Comparison of ENCODE assay signal across 33 cellular contexts in the genomic region with DNA sequence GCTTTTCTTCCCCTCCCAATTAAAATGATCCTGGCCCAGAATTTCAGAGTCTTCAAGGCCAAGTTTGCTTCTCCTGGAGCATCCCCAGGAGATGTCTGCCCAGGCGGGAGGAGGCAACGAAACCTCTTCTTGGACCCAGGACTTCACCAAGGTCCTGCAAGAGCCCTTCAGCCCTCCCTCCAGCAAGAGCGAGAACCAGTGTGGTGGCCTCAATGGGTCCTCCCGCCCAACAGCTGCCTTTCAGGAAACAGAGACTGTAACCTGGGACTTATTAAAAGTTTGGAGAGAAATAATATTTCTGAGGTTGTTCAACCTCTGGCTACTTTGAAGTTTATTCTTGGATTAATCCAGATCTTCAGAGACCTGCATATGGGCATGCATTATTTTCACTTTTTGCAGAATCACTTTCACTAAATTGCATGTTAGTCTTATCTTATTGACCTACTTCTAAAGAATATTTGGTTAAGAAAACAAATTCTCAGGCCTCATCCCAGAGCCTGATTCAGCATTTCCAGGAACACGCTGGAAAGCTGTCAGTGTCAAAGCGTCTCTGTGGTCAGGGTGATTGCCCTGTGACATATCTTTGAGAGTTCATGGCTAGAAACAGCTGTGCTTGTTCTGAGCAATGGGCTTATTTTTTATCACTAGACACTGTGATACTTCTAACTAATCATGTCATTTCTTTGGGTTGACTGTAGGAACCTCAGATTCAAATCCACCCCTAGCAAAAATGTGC.
DNase-seq lines count a peak whose midpoint lies in the region; ATAC-seq, FAIRE-seq and TF ChIP-seq lines count a peak whose summit lies in the region.
"Had no signal": no experiment of that assay in that cellular context is flagged by ENCODE, and none has a peak within 500 bp of the region (broad histone marks: within the 10 kb centered on the region; RNA-seq: fewer than 3 reads in every experiment).

No MANE protein-coding gene starts in this region.

- no peak for TF ChIP-seq POLR2A in GM12891 (IDR thresholded peaks at IDR 0.05; ENCODE audit: low read depth, low read length)

- CTCF ChIA-PET in HEK293 (lab: Yijun Ruan, JAX), result interaction anchor here (0.6 to 0.8 kb wide), 2 partner anchors 85 to 332 kb away, joined by 3 read pairs; no protein-coding TSS in a partner anchor

- H3K27ac ChIP-seq in HEK293 (ENCODE audit: extremely low read depth, low read depth, low read length), result no peak overlapping the region
- H3K27ac ChIP-seq in substantia nigra (ENCODE audit: low read depth, low read length, poor library complexity, severe bottlenecking), result no peak overlapping the region
- H3K27ac ChIP-seq: dorsolateral prefrontal cortex, esophagus muscularis mucosa, gastroesophageal sphincter, neural progenitor cell, parathyroid adenoma, SJSA1, vagina had no signal

- H3K4me1 ChIP-seq in HEK293 (ENCODE audit: control insufficient read depth, insufficient read depth, low read length) (no peaks in the 10 kb centered on the region), adipocyte (ENCODE audit: control insufficient read depth, insufficient read depth, low read length) (peaks cover 17% of the 10 kb centered on the region)
- H3K4me1 ChIP-seq: esophagus muscularis mucosa, gastroesophageal sphincter, parathyroid adenoma, SJSA1 had no signal

- H3K36me3 ChIP-seq in HEK293 (ENCODE audit: control insufficient read depth in 2 of 2, insufficient read depth in 1 of 2, low read length in 2 of 2) (no peaks in the 10 kb centered on the region), adipocyte (ENCODE audit: control insufficient read depth, insufficient read depth, low read length, severe bottlenecking) (no peaks in the 10 kb centered on the region)
- H3K36me3 ChIP-seq: esophagus muscularis mucosa, gastroesophageal sphincter, neural progenitor cell, SJSA1, vagina had no signal

- FAIRE-seq in GM12891 (lab: Jason Lieb, UNC), result no peak
- FAIRE-seq: D721Med, endometrium, GM18507, GM19239 had no signal

- ATAC-seq in omental fat pad (ENCODE audit: low FRiP score), result peak; percentile 52
- ATAC-seq in GM18907 (IDR thresholded peaks at IDR 0.05; ENCODE audit: unreplicated experiment), result no peak
- ATAC-seq: activated T-cell treated with anti-CD3 and anti-CD28 coated beads, Interleukin-2, amount 50 U/mL, for 4 hours; gastroesophageal sphincter; left colon had no signal

- H3K27me3 ChIP-seq in adipocyte (replicated peaks; ENCODE audit: control insufficient read depth, insufficient read depth, low read length), result peaks cover 46% of the 10 kb centered on the region
- H3K27me3 ChIP-seq: vagina had no signal

- TF ChIP-seq CTCF in HEK293 (tag by site-specific recombination; IDR thresholded peaks at IDR 0.05) (no peak), omental fat pad (IDR thresholded peaks at IDR 0.05) (no peak)

- H3K9ac ChIP-seq in adipocyte (ENCODE audit: low read length), result no peak overlapping the region
- H3K9ac ChIP-seq: neural progenitor cell, parathyroid adenoma had no signal

- H3K4me3 ChIP-seq in HEK293 (ENCODE audit: low read depth, low read length) (no peak overlapping the region), adipocyte (ENCODE audit: low read length) (peak overlapping the region; percentile 10)
- H3K4me3 ChIP-seq: dorsolateral prefrontal cortex, esophagus muscularis mucosa, gastroesophageal sphincter, neural progenitor cell, SJSA1, smooth muscle cell, vagina had no signal

- H3K9me3 ChIP-seq in HEK293 (ENCODE audit: control insufficient read depth, insufficient read depth, low read depth, low read length) (no peaks in the 10 kb centered on the region), adipocyte (ENCODE audit: control insufficient read depth, low read length) (no peaks in the 10 kb centered on the region)
- H3K9me3 ChIP-seq: esophagus muscularis mucosa, gastroesophageal sphincter, SJSA1, vagina had no signal

- no peak for DNase-seq in adipocyte (ENCODE audit: low read depth)
- peak; percentile 11 for DNase-seq in fibroblast of peridontal ligament (ENCODE audit: extremely low read depth)
- no peak for DNase-seq in omental fat pad (ENCODE audit: low spot score)
- no peak for DNase-seq in GM12891 (ENCODE audit: insufficient read length, low spot score)
- no peak for DNase-seq in stimulated activated naive CD4-positive, alpha-beta T cell (lab: John Stamatoyannopoulos, UW)
- no peak for DNase-seq in substantia nigra (lab: John Stamatoyannopoulos, UW)
- DNase-seq: ACHN; activated CD4-positive, alpha-beta T cell treated with anti-CD3 and anti-CD28 coated beads, Interleukin-2, amount 10 ng/mL, durations not matched to agents 24 days and 14 days; activated gamma-delta T cell; activated naive CD8-positive, alpha-beta T cell treated with anti-CD3 and anti-CD28 coated beads, Interleukin-2, amount 10 ng/mL, durations not matched to agents 7 days and 5 days; activated T-cell treated with anti-CD3 and anti-CD28 coated beads, Interleukin-2, amount 50 U/mL, for 4 hours; CD4-positive, alpha-beta memory T cell; dorsolateral prefrontal cortex; H7; left colon; mesendoderm; NCI-H146; NCI-H345; stimulated activated naive CD4-positive, alpha-beta T cell treated with Interleukin-2 at 50 U/mL for 16 hours; T1000 had no signal

- POLR2A ChIA-PET in HEK293 (lab: Yijun Ruan, JAX), result no interaction called here

TF ChIP-seq in HEK293, 187 proteins besides CTCF, POLR2A, EP300 and RAD21:
- peak; percentile 38; the same call in 1 of the 2 replicates for TF ChIP-seq PRDM1 (tag by site-specific recombination; IDR thresholded peaks at IDR 0.05)
- no peak for TF ChIP-seq BCL11A (tag by site-specific recombination; IDR thresholded peaks at IDR 0.05; ENCODE audit: low read depth)

TF ChIP-seq in GM12891, 5 proteins besides CTCF, POLR2A, EP300 and RAD21:
- no peak for TF ChIP-seq POU2F2 (IDR thresholded peaks at IDR 0.05; ENCODE audit: low read depth, low read length)
- no peak for TF ChIP-seq TAF1 (IDR thresholded peaks at IDR 0.05; ENCODE audit: low read depth, low read length)
- TF ChIP-seq SPI1 (IDR thresholded peaks at IDR 0.05; ENCODE audit: low read depth, low read length), result no peak
- TF ChIP-seq POLR2AphosphoS5 (IDR thresholded peaks at IDR 0.05; ENCODE audit: low read depth, low read length), result no peak
- TF ChIP-seq PAX5 (IDR thresholded peaks at IDR 0.05; ENCODE audit: insufficient read depth, low read length, severe bottlenecking), result no peak
TF ChIP-seq in GM12891: peak in this region for 0.
